In genomic region chr3:30695302-30696061, GRCh38 we compare ENCODE assay signal across 26 cellular contexts.
DNase-seq lines count a peak whose midpoint lies in the region; ATAC-seq and TF ChIP-seq lines count a peak whose summit lies in the region.
"Had no signal": no experiment of that assay in that cellular context is flagged by ENCODE, and none has a peak within 500 bp of the region (broad histone marks: within the 10 kb centered on the region; RNA-seq: fewer than 3 reads in every experiment).

No MANE protein-coding gene starts in this region.

- DNase-seq in activated naive CD4-positive, alpha-beta T cell treated with anti-CD3 and anti-CD28 coated beads, Interleukin-2, amount 50 U/mL, for 72 hours (ENCODE audit: low spot score in 2 of 2) = no peak
- no peak for DNase-seq in activated naive CD4-positive, alpha-beta T cell treated with Interleukin-2 at 50 U/mL for 16 hours
- DNase-seq in activated CD8-positive, alpha-beta T cell treated with anti-CD3 and anti-CD28 coated beads for 36 hours = no peak
- peak; percentile 20 for DNase-seq in iPS DF 6.9 (ENCODE audit: low read depth, low spot score)
- no peak for DNase-seq in stimulated activated effector memory CD8-positive, alpha-beta T cell treated with anti-CD3 and anti-CD28 coated beads, Interleukin-12 subunit alpha, Interleukin-12 subunit beta, amount 100 ng/mL, for 72 hours (ENCODE audit: low spot score in 2 of 2)
- no peak for DNase-seq in NCI-H748 (lab: John Stamatoyannopoulos, UW; ENCODE audit: unreplicated experiment)
- no peak for DNase-seq in cerebellar cortex (ENCODE audit: low spot score)
- DNase-seq: ACHN; activated CD4-positive, alpha-beta memory T cell treated with anti-CD3 and anti-CD28 coated beads for 36 hours; cerebellar nuclear complex; DMS53; effector CD8-positive, alpha-beta T cell; esophagus squamous epithelium; glutamatergic neuron; HCEC 1CT; IMR-90; MM.1S; NCI-H774; PC-9; stimulated activated CD4-positive, alpha-beta T cell treated with anti-CD3 and anti-CD28 coated beads, Interleukin-4, amount 100 ng/mL, for 4 hours had no signal

- POLR2A ChIA-PET in activated CD8-positive, alpha-beta T cell treated with anti-CD3 and anti-CD28 coated beads for 36 hours (lab: Charles Lee) = interaction anchor here (1.0 to 1.2 kb wide), 2 partner anchors 9 to 66 kb away, joined by 3 read pairs; no protein-coding TSS in a partner anchor

- H3K9me3 Mint-ChIP-seq in activated naive CD4-positive, alpha-beta T cell treated with anti-CD3 and anti-CD28 coated beads, Interleukin-2, amount 50 U/mL, for 72 hours = no peaks in the 10 kb centered on the region
- no peaks in the 10 kb centered on the region for H3K9me3 Mint-ChIP-seq in activated CD8-positive, alpha-beta T cell treated with anti-CD3 and anti-CD28 coated beads for 36 hours
- no peaks in the 10 kb centered on the region for H3K9me3 Mint-ChIP-seq in stimulated activated effector memory CD8-positive, alpha-beta T cell treated with anti-CD3 and anti-CD28 coated beads, Interleukin-12 subunit alpha, Interleukin-12 subunit beta, amount 100 ng/mL, for 72 hours
- H3K9me3 Mint-ChIP-seq: activated CD4-positive, alpha-beta memory T cell treated with anti-CD3 and anti-CD28 coated beads for 36 hours; nephron had no signal

- H3K27me3 Mint-ChIP-seq in activated CD8-positive, alpha-beta T cell treated with anti-CD3 and anti-CD28 coated beads for 36 hours = no peaks in the 10 kb centered on the region
- H3K27me3 Mint-ChIP-seq: activated CD4-positive, alpha-beta memory T cell treated with anti-CD3 and anti-CD28 coated beads for 36 hours had no signal

- no peak overlapping the region for H3K4me3 Mint-ChIP-seq in activated CD8-positive, alpha-beta T cell treated with anti-CD3 and anti-CD28 coated beads for 36 hours
- H3K4me3 Mint-ChIP-seq in stimulated activated effector memory CD8-positive, alpha-beta T cell treated with anti-CD3 and anti-CD28 coated beads, Interleukin-12 subunit alpha, Interleukin-12 subunit beta, amount 100 ng/mL, for 72 hours = no peak overlapping the region
- H3K4me3 Mint-ChIP-seq: activated CD4-positive, alpha-beta memory T cell treated with anti-CD3 and anti-CD28 coated beads for 36 hours; nephron had no signal

- H3K4me1 Mint-ChIP-seq in activated CD8-positive, alpha-beta T cell treated with anti-CD3 and anti-CD28 coated beads for 36 hours (ENCODE audit: low read depth) = peaks cover 57% of the 10 kb centered on the region
- H3K4me1 Mint-ChIP-seq in stimulated activated effector memory CD8-positive, alpha-beta T cell treated with anti-CD3 and anti-CD28 coated beads, Interleukin-12 subunit alpha, Interleukin-12 subunit beta, amount 100 ng/mL, for 72 hours = peaks cover 24% of the 10 kb centered on the region

- H3K27ac ChIP-seq in iPS DF 6.9 (ENCODE audit: low read length) = no peak overlapping the region
- H3K27ac ChIP-seq: esophagus squamous epithelium, PC-9, suprapubic skin, vagina, VCaP had no signal

- H3K36me3 ChIP-seq in iPS DF 6.9 (ENCODE audit: control insufficient read depth, insufficient read depth, low read length) = peaks cover 4% of the 10 kb centered on the region; the same call in 1 of the 2 replicates

- no peak for ATAC-seq in activated naive CD4-positive, alpha-beta T cell treated with anti-CD3 and anti-CD28 coated beads, Interleukin-2, amount 50 U/mL, for 72 hours
- ATAC-seq in activated CD8-positive, alpha-beta T cell treated with anti-CD3 and anti-CD28 coated beads for 36 hours = no peak
- ATAC-seq in stimulated activated effector memory CD8-positive, alpha-beta T cell treated with anti-CD3 and anti-CD28 coated beads, Interleukin-12 subunit alpha, Interleukin-12 subunit beta, amount 100 ng/mL, for 72 hours = no peak
- ATAC-seq in GM21381 (IDR thresholded peaks at IDR 0.05; ENCODE audit: unreplicated experiment) = no peak

- H3K4me3 ChIP-seq in iPS DF 6.9 (ENCODE audit: low read length) = no peak overlapping the region
- H3K4me3 ChIP-seq: esophagus squamous epithelium, lung, PC-9, suprapubic skin, vagina had no signal

- peak overlapping the region; percentile 47 to 88 for H3K27ac Mint-ChIP-seq in activated naive CD4-positive, alpha-beta T cell treated with anti-CD3 and anti-CD28 coated beads, Interleukin-2, amount 50 U/mL, for 72 hours
- H3K27ac Mint-ChIP-seq in activated CD8-positive, alpha-beta T cell treated with anti-CD3 and anti-CD28 coated beads for 36 hours = peak overlapping the region; percentile 53
- H3K27ac Mint-ChIP-seq in stimulated activated effector memory CD8-positive, alpha-beta T cell treated with anti-CD3 and anti-CD28 coated beads, Interleukin-12 subunit alpha, Interleukin-12 subunit beta, amount 100 ng/mL, for 72 hours = peak overlapping the region; percentile 75
- H3K27ac Mint-ChIP-seq: activated CD4-positive, alpha-beta memory T cell treated with anti-CD3 and anti-CD28 coated beads for 36 hours; nephron had no signal

- WGBS in iPS DF 6.9 (ENCODE audit: insufficient coverage, insufficient read length) = no CpG with 5 or more reads among the region's 6 CpGs

- no peaks in the 10 kb centered on the region for H3K9me3 ChIP-seq in iPS DF 6.9 (ENCODE audit: control insufficient read depth, insufficient read depth, low read length)
- H3K9me3 ChIP-seq: esophagus squamous epithelium, suprapubic skin, vagina had no signal

- H3K36me3 Mint-ChIP-seq in activated naive CD4-positive, alpha-beta T cell treated with anti-CD3 and anti-CD28 coated beads, Interleukin-2, amount 50 U/mL, for 72 hours = peaks cover 39 to 71% of the 10 kb centered on the region in 2 donors
- peaks cover 71% of the 10 kb centered on the region for H3K36me3 Mint-ChIP-seq in activated CD8-positive, alpha-beta T cell treated with anti-CD3 and anti-CD28 coated beads for 36 hours (ENCODE audit: low read depth)
- peaks cover 87% of the 10 kb centered on the region for H3K36me3 Mint-ChIP-seq in stimulated activated effector memory CD8-positive, alpha-beta T cell treated with anti-CD3 and anti-CD28 coated beads, Interleukin-12 subunit alpha, Interleukin-12 subunit beta, amount 100 ng/mL, for 72 hours

- H3K27me3 ChIP-seq in iPS DF 6.9 (ENCODE audit: control insufficient read depth, insufficient read depth, low read length) = no peaks in the 10 kb centered on the region
- H3K27me3 ChIP-seq: esophagus squamous epithelium, suprapubic skin, vagina had no signal

- TF ChIP-seq CTCF in activated CD8-positive, alpha-beta T cell treated with anti-CD3 and anti-CD28 coated beads for 36 hours (IDR thresholded peaks at IDR 0.05) = no peak

- intact Hi-C loops in activated CD8-positive, alpha-beta T cell treated with anti-CD3 and anti-CD28 coated beads for 36 hours (cut with micrococcal nuclease) = no loop called here

- CTCF ChIA-PET in activated CD8-positive, alpha-beta T cell treated with anti-CD3 and anti-CD28 coated beads for 36 hours (lab: Charles Lee) = interaction anchor here (1.1 to 5.8 kb wide), 9 partner anchors 12 to 376 kb away, joined by 3 to 40 read pairs (median 4); no protein-coding TSS in a partner anchor

- H3K4me1 ChIP-seq in iPS DF 6.9 (ENCODE audit: control insufficient read depth, insufficient read depth, low read length) = no peaks in the 10 kb centered on the region
